In the genomic region with DNA sequence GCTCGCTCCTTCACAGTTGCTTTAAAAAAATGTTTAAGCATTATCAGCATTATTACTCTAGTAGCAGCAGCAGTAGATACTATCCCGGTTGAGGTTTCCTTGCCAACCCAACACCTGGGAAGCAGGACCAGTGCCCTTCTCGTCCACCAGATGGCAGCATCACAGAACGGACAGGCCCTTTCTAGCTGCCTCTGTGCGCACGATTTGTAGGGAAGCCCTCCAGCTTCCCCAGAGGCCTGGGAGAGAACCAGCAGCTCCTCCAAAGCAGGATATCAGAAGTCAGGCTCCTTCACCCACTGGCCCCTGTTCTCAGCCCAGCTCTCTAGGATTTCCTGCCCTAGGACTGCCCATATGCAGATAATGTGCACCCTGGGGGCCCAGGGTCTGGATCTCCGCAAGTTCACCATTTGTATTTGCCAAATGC, we compare ENCODE assay signal across 8 cellular contexts. TPM values are rescaled to one million over a fixed set of nuclear protein-coding genes. Genes with fewer than 3 reads are reported as not detected.
A peak's percentile ranks its signal among the peaks of the same experiment; 100 is the strongest.
DNase-seq lines count a peak whose midpoint lies in the region; ATAC-seq and TF ChIP-seq lines count a peak whose summit lies in the region.

No MANE protein-coding gene starts in this region.

- H3K27me3 ChIP-seq in BJ (ENCODE audit: control insufficient read depth, insufficient read depth, low read length): no peaks in the 10 kb centered on the region

- H3K36me3 ChIP-seq in BJ (ENCODE audit: control insufficient read depth, insufficient read depth, low read length): no peaks in the 10 kb centered on the region

- DNase-seq in BJ (ENCODE audit: low read depth) (no peak), GM19240 (ENCODE audit: insufficient read length, low spot score) (peak; percentile 55), NCI-H748 (lab: John Stamatoyannopoulos, UW; ENCODE audit: unreplicated experiment) (peak; percentile 69), ecto neural progenitor cell (ENCODE audit: low spot score) (peak; percentile 81), lung microvascular endothelial cell (ENCODE audit: low read depth in 2 of 2) (peak; percentile 80 to 86)
- DNase-seq in activated CD4-positive, alpha-beta T cell treated with anti-CD3 and anti-CD28 coated beads, Interleukin-2, amount 50 U/mL, for 4 hours: peak; percentile 45 to 48
- peak; percentile 5 for DNase-seq in stimulated activated CD8-positive, alpha-beta memory T cell treated with anti-CD3 and anti-CD28 coated beads, Interleukin-12 subunit alpha, Interleukin-12 subunit beta, amount 100 ng/mL, for 24 hours (ENCODE audit: extremely low read depth)

- POLR2A ChIA-PET in BJ (lab: Charles Lee): no interaction called here

- CTCF ChIA-PET in BJ (lab: Yijun Ruan, JAX): interaction anchor here (0.6 to 6.9 kb wide), 36 partner anchors 9 to 517 kb away, joined by 3 to 78 read pairs (median 5); partner anchors contain the start of genes CEP70 and ESYT3

- ATAC-seq in HG03521 (IDR thresholded peaks at IDR 0.05; ENCODE audit: unreplicated experiment): peak; percentile 75

- no peak overlapping the region for H3K4me3 ChIP-seq in BJ (ENCODE audit: low read depth, low read length)

- TF ChIP-seq CTCF in BJ (IDR thresholded peaks at IDR 0.05; ENCODE audit: insufficient read depth, low read depth, low read length): peak; percentile 98

RNA-seq across cellular contexts. Expression of gene ESYT3, which starts 16.8 kb away (rescaled TPM):
- 0.09 TPM in 2 replicates for polyA plus RNA-seq in BJ (2011; rRNA removed)
- 0.05 and 0.09 TPM in 2 replicates for polyA minus RNA-seq in BJ (2011; rRNA and poly(A)+ RNA removed)
- total RNA-seq in lung microvascular endothelial cell: not detected in 2 replicates
